ENCODE assay signal across 14 cellular contexts in genomic region chr4:140122891-140123290, GRCh38. TPM values are rescaled to one million over a fixed set of nuclear protein-coding genes. Genes with fewer than 3 reads are reported as not detected.
A peak's percentile ranks its signal among the peaks of the same experiment; 100 is the strongest.
DNase-seq lines count a peak whose midpoint lies in the region; ATAC-seq and TF ChIP-seq lines count a peak whose summit lies in the region.
"Had no signal": no experiment of that assay in that cellular context is flagged by ENCODE, and none has a peak within 500 bp of the region (broad histone marks: within the 10 kb centered on the region; RNA-seq: fewer than 3 reads in every experiment).

No MANE protein-coding gene starts in this region.

- no peaks in the 10 kb centered on the region for H3K27me3 Mint-ChIP-seq in activated CD4-positive, alpha-beta T cell treated with anti-CD3 and anti-CD28 coated beads, Interleukin-2, amount 10 ng/mL, durations not matched to agents 7 days and 5 days
- no peaks in the 10 kb centered on the region for H3K27me3 Mint-ChIP-seq in CD4-positive, alpha-beta T cell
- H3K27me3 Mint-ChIP-seq in activated naive CD8-positive, alpha-beta T cell treated with anti-CD3 and anti-CD28 coated beads, Interleukin-2, amount 10 ng/mL, durations not matched to agents 7 days and 5 days: no peaks in the 10 kb centered on the region

- POLR2A ChIA-PET in activated CD4-positive, alpha-beta T cell treated with anti-CD3 and anti-CD28 coated beads, Interleukin-2, amount 10 ng/mL, durations not matched to agents 7 days and 5 days (lab: Charles Lee): interaction anchor here (0.7 kb wide), 1 partner anchor 33 kb away, joined by 3 read pairs; no protein-coding TSS in a partner anchor
- POLR2A ChIA-PET in CD4-positive, alpha-beta T cell (lab: Charles Lee): interaction anchor here (0.8 to 2.8 kb wide), 5 partner anchors 10 to 113 kb away, joined by 3 to 13 read pairs (median 4); partner anchors contain the start of gene MAML3
- POLR2A ChIA-PET in activated naive CD8-positive, alpha-beta T cell treated with anti-CD3 and anti-CD28 coated beads, Interleukin-2, amount 10 ng/mL, durations not matched to agents 7 days and 5 days (lab: Charles Lee): interaction anchor here (0.6 to 2.1 kb wide), 11 partner anchors 9 to 821 kb away, joined by 3 to 26 read pairs (median 4); partner anchors contain the start of gene NAA15

- TF ChIP-seq CTCF in CD4-positive, alpha-beta T cell (IDR thresholded peaks at IDR 0.05): no peak
- TF ChIP-seq CTCF in foreskin keratinocyte (conservative IDR thresholded peaks at IDR 0.05): no peak

- H3K9me3 Mint-ChIP-seq in activated CD4-positive, alpha-beta T cell treated with anti-CD3 and anti-CD28 coated beads, Interleukin-2, amount 10 ng/mL, durations not matched to agents 7 days and 5 days: peaks cover 5% of the 10 kb centered on the region
- H3K9me3 Mint-ChIP-seq in CD4-positive, alpha-beta T cell: no peaks in the 10 kb centered on the region
- H3K9me3 Mint-ChIP-seq in activated naive CD8-positive, alpha-beta T cell treated with anti-CD3 and anti-CD28 coated beads, Interleukin-2, amount 10 ng/mL, durations not matched to agents 7 days and 5 days: peaks cover 4% of the 10 kb centered on the region
- H3K9me3 Mint-ChIP-seq: HFFc6 had no signal

- peaks cover 7% of the 10 kb centered on the region for H3K36me3 Mint-ChIP-seq in activated CD4-positive, alpha-beta T cell treated with anti-CD3 and anti-CD28 coated beads, Interleukin-2, amount 10 ng/mL, durations not matched to agents 7 days and 5 days (ENCODE audit: low read depth)
- no peaks in the 10 kb centered on the region for H3K36me3 Mint-ChIP-seq in CD4-positive, alpha-beta T cell (ENCODE audit: low read depth)
- peaks cover 25% of the 10 kb centered on the region for H3K36me3 Mint-ChIP-seq in activated naive CD8-positive, alpha-beta T cell treated with anti-CD3 and anti-CD28 coated beads, Interleukin-2, amount 10 ng/mL, durations not matched to agents 7 days and 5 days

- H3K27ac Mint-ChIP-seq in activated CD4-positive, alpha-beta T cell treated with anti-CD3 and anti-CD28 coated beads, Interleukin-2, amount 10 ng/mL, durations not matched to agents 7 days and 5 days: peak overlapping the region; percentile 33
- H3K27ac Mint-ChIP-seq in CD4-positive, alpha-beta T cell: no peak overlapping the region
- H3K27ac Mint-ChIP-seq in activated naive CD8-positive, alpha-beta T cell treated with anti-CD3 and anti-CD28 coated beads, Interleukin-2, amount 10 ng/mL, durations not matched to agents 7 days and 5 days: peak overlapping the region; percentile 60
- H3K27ac Mint-ChIP-seq: HFFc6 had no signal

- no peak for DNase-seq in activated CD4-positive, alpha-beta T cell treated with anti-CD3 and anti-CD28 coated beads, Interleukin-2, amount 10 ng/mL, durations not matched to agents 7 days and 5 days
- no peak for DNase-seq in activated CD4-positive, alpha-beta T cell treated with anti-CD3 and anti-CD28 coated beads, Interleukin-2, amount 50 U/mL, for 1 hour
- DNase-seq in CD4-positive, alpha-beta T cell: no peak
- DNase-seq in MV-4-11 (lab: John Stamatoyannopoulos, UW): peak; percentile 28
- no peak for DNase-seq in activated naive CD8-positive, alpha-beta T cell treated with anti-CD3 and anti-CD28 coated beads, Interleukin-2, amount 10 ng/mL, durations not matched to agents 7 days and 5 days
- DNase-seq in foreskin keratinocyte: no peak
- no peak for DNase-seq in SW 1271 (lab: John Stamatoyannopoulos, UW)
- DNase-seq: GF-D8, HFFc6, NCI-H1092 treated with DMSO at 0.1 percent for 48 hours, NCI-H187 treated with DMSO at 0.1 percent for 48 hours, NCI-H82, SHP77 treated with DMSO at 0.1 percent for 48 hours had no signal

- H3K27me3 ChIP-seq in CD4-positive, alpha-beta T cell (ENCODE audit: control insufficient read depth, insufficient read depth, low read length): no peaks in the 10 kb centered on the region
- H3K27me3 ChIP-seq in foreskin keratinocyte: no peaks in the 10 kb centered on the region

- intact Hi-C loops in CD4-positive, alpha-beta T cell (cut with DNase I, micrococcal nuclease): loop anchor here in 1 of 2 experiments (1.0 kb wide), 1 partner anchor 27 kb away; no protein-coding TSS in a partner anchor

- CTCF ChIA-PET in activated CD4-positive, alpha-beta T cell treated with anti-CD3 and anti-CD28 coated beads, Interleukin-2, amount 10 ng/mL, durations not matched to agents 7 days and 5 days (lab: Charles Lee): interaction anchor here (1.0 to 3.1 kb wide), 3 partner anchors 11 to 19 kb away, joined by 4 to 8 read pairs (median 6); no protein-coding TSS in a partner anchor
- CTCF ChIA-PET in CD4-positive, alpha-beta T cell (lab: Charles Lee): interaction anchor here (0.7 to 1.1 kb wide), 2 partner anchors 77 to 401 kb away, joined by 3 read pairs; partner anchors contain the start of gene ELMOD2

- H3K27ac ChIP-seq in CD4-positive, alpha-beta T cell (ENCODE audit: low read depth, low read length): no peak overlapping the region
- no peak overlapping the region for H3K27ac ChIP-seq in foreskin keratinocyte

- peaks cover 32% of the 10 kb centered on the region for H3K4me1 Mint-ChIP-seq in activated CD4-positive, alpha-beta T cell treated with anti-CD3 and anti-CD28 coated beads, Interleukin-2, amount 10 ng/mL, durations not matched to agents 7 days and 5 days
- H3K4me1 Mint-ChIP-seq in CD4-positive, alpha-beta T cell (ENCODE audit: low read depth): peaks cover 15% of the 10 kb centered on the region
- H3K4me1 Mint-ChIP-seq in activated naive CD8-positive, alpha-beta T cell treated with anti-CD3 and anti-CD28 coated beads, Interleukin-2, amount 10 ng/mL, durations not matched to agents 7 days and 5 days: peaks cover 26% of the 10 kb centered on the region

- no peak overlapping the region for H3K4me3 Mint-ChIP-seq in activated CD4-positive, alpha-beta T cell treated with anti-CD3 and anti-CD28 coated beads, Interleukin-2, amount 10 ng/mL, durations not matched to agents 7 days and 5 days
- peak overlapping the region; percentile 4 for H3K4me3 Mint-ChIP-seq in CD4-positive, alpha-beta T cell
- H3K4me3 Mint-ChIP-seq in activated naive CD8-positive, alpha-beta T cell treated with anti-CD3 and anti-CD28 coated beads, Interleukin-2, amount 10 ng/mL, durations not matched to agents 7 days and 5 days: peak overlapping the region; percentile 50
- H3K4me3 Mint-ChIP-seq: HFFc6 had no signal

- ATAC-seq in CD4-positive, alpha-beta T cell (ENCODE audit: poor library complexity): peak; percentile 39
- peak; percentile 82 for ATAC-seq in activated naive CD8-positive, alpha-beta T cell treated with anti-CD3 and anti-CD28 coated beads, Interleukin-2, amount 10 ng/mL, durations not matched to agents 7 days and 5 days (ENCODE audit: low read depth)
- ATAC-seq in foreskin keratinocyte: no peak
- ATAC-seq in GM21723 (IDR thresholded peaks at IDR 0.05; ENCODE audit: unreplicated experiment): no peak

- no peaks in the 10 kb centered on the region for H3K9me3 ChIP-seq in CD4-positive, alpha-beta T cell (ENCODE audit: control insufficient read depth, low read length)

- no peaks in the 10 kb centered on the region for H3K4me1 ChIP-seq in foreskin keratinocyte

RNA-seq across cellular contexts. Expression of gene MAML3, which starts 31.1 kb away (rescaled TPM):
- total RNA-seq in activated CD4-positive, alpha-beta T cell treated with anti-CD3 and anti-CD28 coated beads, Interleukin-2, amount 10 ng/mL, durations not matched to agents 7 days and 5 days: 1 to 10 TPM; 2.0 to 2.2 TPM
- total RNA-seq in CD4-positive, alpha-beta T cell: 1 to 10 TPM; 2.5 to 2.9 TPM
- 1 to 10 TPM; 4.6 to 4.7 TPM for total RNA-seq in activated naive CD8-positive, alpha-beta T cell treated with anti-CD3 and anti-CD28 coated beads, Interleukin-2, amount 10 ng/mL, durations not matched to agents 7 days and 5 days
- total RNA-seq in foreskin keratinocyte: 0.35 and 0.61 TPM in 2 replicates
- polyA plus RNA-seq in foreskin keratinocyte: 0.09 and 0.19 TPM in 2 replicates

Comparison
In these comparisons a context has a peak if more than half of its experiments do, and no peak if none do; other contexts are left out.
1. ATAC-seq: peak in CD4-positive, alpha-beta T cell (single experiment) and activated naive CD8-positive, alpha-beta T cell treated with anti-CD3 and anti-CD28 coated beads, Interleukin-2, amount 10 ng/mL, durations not matched to agents 7 days and 5 days (single experiment); none in foreskin keratinocyte (single experiment) and GM21723 (single experiment).